ENCODE assay signal across 23 cellular contexts in the genomic region with DNA sequence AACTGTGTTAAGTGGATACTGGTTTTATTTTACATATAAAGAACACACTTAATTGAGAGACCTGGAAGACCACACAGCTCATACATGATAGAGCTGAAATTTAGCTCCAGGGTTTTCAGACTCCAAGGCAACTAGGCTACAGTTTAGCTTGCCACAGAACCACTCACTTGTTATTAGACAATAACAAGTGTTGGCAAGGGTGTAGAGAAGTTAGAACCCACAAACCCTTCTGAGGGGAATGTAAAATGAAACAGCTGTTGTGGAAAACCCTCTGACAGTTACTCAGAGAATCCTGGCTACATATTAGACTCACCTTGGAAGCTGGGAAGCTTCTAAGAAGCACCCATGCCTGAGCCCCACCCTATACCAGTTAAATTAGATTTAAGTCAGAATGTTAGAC.
A peak's percentile ranks its signal among the peaks of the same experiment; 100 is the strongest.
DNase-seq lines count a peak whose midpoint lies in the region; ATAC-seq and TF ChIP-seq lines count a peak whose summit lies in the region.
"Had no signal": no experiment of that assay in that cellular context is flagged by ENCODE, and none has a peak within 500 bp of the region (broad histone marks: within the 10 kb centered on the region; RNA-seq: fewer than 3 reads in every experiment).

No MANE protein-coding gene starts in this region.

- no peak overlapping the region for H3K4me3 ChIP-seq in skeletal muscle tissue (ENCODE audit: low read length in 3 of 3)
- no peak overlapping the region for H3K4me3 ChIP-seq in tibial nerve
- H3K4me3 ChIP-seq: stomach had no signal

- no peak for ATAC-seq in activated T-cell treated with anti-CD3 and anti-CD28 coated beads, Interleukin-2, amount 50 U/mL, for 4 hours
- ATAC-seq in foreskin keratinocyte = no peak
- ATAC-seq in T-helper 17 cell = no peak

- H3K36me3 ChIP-seq in skeletal muscle tissue (ENCODE audit: control insufficient read depth in 3 of 3, insufficient read depth in 3 of 3, low read length in 3 of 3) (no peaks in the 10 kb centered on the region), tibial nerve (no peaks in the 10 kb centered on the region)
- H3K36me3 ChIP-seq: stomach, WERI-Rb-1 had no signal

- no peak for TF ChIP-seq EP300 in tibial nerve (IDR thresholded peaks at IDR 0.05)

- peaks cover 17% of the 10 kb centered on the region for H3K27me3 Mint-ChIP-seq in activated T-cell treated with anti-CD3 and anti-CD28 coated beads, Interleukin-2, amount 50 U/mL, for 24 hours
- H3K27me3 Mint-ChIP-seq in activated T-cell treated with anti-CD3 and anti-CD28 coated beads, Interleukin-2, amount 50 U/mL, for 4 hours (ENCODE audit: low read depth) = peaks cover 1% of the 10 kb centered on the region
- peaks cover 2% of the 10 kb centered on the region for H3K27me3 Mint-ChIP-seq in activated T-helper 1 cell treated with anti-CD3 and anti-CD28 coated beads, Interleukin-12 subunit alpha, Interleukin-12 subunit beta, Interleukin-2, Interleukin-4 antibody, amounts not matched to agents 30 ng/mL and 10 ng/mL and 1 ng/mL, durations not matched to agents 14 hours and 24 hours and 36 hours (ENCODE audit: insufficient read depth)
- H3K27me3 Mint-ChIP-seq in T-helper 17 cell = peaks cover 7% of the 10 kb centered on the region
- H3K27me3 Mint-ChIP-seq: dendritic cell treated with granulocyte-macrophage colony-stimulating factor and Interleukin-4, amounts not matched to agents 40 ng/mL and 50 ng/mL, for 4 days; type B pancreatic cell had no signal

- H3K36me3 Mint-ChIP-seq in activated T-cell treated with anti-CD3 and anti-CD28 coated beads, Interleukin-2, amount 50 U/mL, for 24 hours (ENCODE audit: low read depth) = no peaks in the 10 kb centered on the region
- peaks cover 3% of the 10 kb centered on the region for H3K36me3 Mint-ChIP-seq in activated T-cell treated with anti-CD3 and anti-CD28 coated beads, Interleukin-2, amount 50 U/mL, for 4 hours (ENCODE audit: insufficient read depth)
- H3K36me3 Mint-ChIP-seq in activated T-helper 1 cell treated with anti-CD3 and anti-CD28 coated beads, Interleukin-12 subunit alpha, Interleukin-12 subunit beta, Interleukin-2, Interleukin-4 antibody, amounts not matched to agents 30 ng/mL and 10 ng/mL and 1 ng/mL, durations not matched to agents 14 hours and 24 hours and 36 hours (ENCODE audit: low read depth) = peaks cover 13% of the 10 kb centered on the region
- no peaks in the 10 kb centered on the region for H3K36me3 Mint-ChIP-seq in T-helper 17 cell (ENCODE audit: low read depth)

- H3K4me1 ChIP-seq in foreskin keratinocyte (peaks cover 67% of the 10 kb centered on the region), skeletal muscle tissue (ENCODE audit: control insufficient read depth in 3 of 3, insufficient read depth in 3 of 3, low read length in 3 of 3) (peaks cover 28 to 53% (median 41%) of the 10 kb centered on the region in 3 donors), tibial nerve (no peaks in the 10 kb centered on the region)
- H3K4me1 ChIP-seq: Caco-2 had no signal

- peaks cover 3% of the 10 kb centered on the region for H3K9me3 Mint-ChIP-seq in activated T-cell treated with anti-CD3 and anti-CD28 coated beads, Interleukin-2, amount 50 U/mL, for 24 hours
- peaks cover 4% of the 10 kb centered on the region for H3K9me3 Mint-ChIP-seq in activated T-cell treated with anti-CD3 and anti-CD28 coated beads, Interleukin-2, amount 50 U/mL, for 4 hours
- peaks cover 16% of the 10 kb centered on the region for H3K9me3 Mint-ChIP-seq in activated T-helper 1 cell treated with anti-CD3 and anti-CD28 coated beads, Interleukin-12 subunit alpha, Interleukin-12 subunit beta, Interleukin-2, Interleukin-4 antibody, amounts not matched to agents 30 ng/mL and 10 ng/mL and 1 ng/mL, durations not matched to agents 14 hours and 24 hours and 36 hours

- H3K27ac ChIP-seq in foreskin keratinocyte (peak overlapping the region; percentile 71), skeletal muscle tissue (ENCODE audit: low read depth, low read length) (peak overlapping the region; percentile 81), tibial nerve (no peak overlapping the region)
- H3K27ac ChIP-seq: stomach, WERI-Rb-1 had no signal

- intact Hi-C loops in activated T-helper 1 cell treated with anti-CD3 and anti-CD28 coated beads, Interleukin-12 subunit alpha, Interleukin-12 subunit beta, Interleukin-2, Interleukin-4 antibody, amounts not matched to agents 30 ng/mL and 10 ng/mL and 1 ng/mL, durations not matched to agents 14 hours and 24 hours and 36 hours (cut with micrococcal nuclease) = loop anchor here (1.0 to 5.0 kb wide), 5 partner anchors 50 to 454 kb away; no protein-coding TSS in a partner anchor

- TF ChIP-seq POLR2A in tibial nerve (IDR thresholded peaks at IDR 0.05) = no peak

- H3K9me3 ChIP-seq in skeletal muscle tissue (ENCODE audit: control insufficient read depth in 3 of 3, low read length in 3 of 3) (no peaks in the 10 kb centered on the region), T-helper 17 cell (ENCODE audit: control insufficient read depth, low read length, poor library complexity, severe bottlenecking) (no peaks in the 10 kb centered on the region), tibial nerve (no peaks in the 10 kb centered on the region)
- H3K9me3 ChIP-seq: Caco-2, stomach had no signal

- peaks cover 52% of the 10 kb centered on the region for H3K4me1 Mint-ChIP-seq in activated T-cell treated with anti-CD3 and anti-CD28 coated beads, Interleukin-2, amount 50 U/mL, for 24 hours (ENCODE audit: low read depth)
- peaks cover 25% of the 10 kb centered on the region for H3K4me1 Mint-ChIP-seq in activated T-cell treated with anti-CD3 and anti-CD28 coated beads, Interleukin-2, amount 50 U/mL, for 4 hours (ENCODE audit: low read depth)
- H3K4me1 Mint-ChIP-seq in activated T-helper 1 cell treated with anti-CD3 and anti-CD28 coated beads, Interleukin-12 subunit alpha, Interleukin-12 subunit beta, Interleukin-2, Interleukin-4 antibody, amounts not matched to agents 30 ng/mL and 10 ng/mL and 1 ng/mL, durations not matched to agents 14 hours and 24 hours and 36 hours (ENCODE audit: low read depth) = peaks cover 73% of the 10 kb centered on the region
- H3K4me1 Mint-ChIP-seq in T-helper 17 cell = peaks cover 6% of the 10 kb centered on the region

- no peak for DNase-seq in activated T-cell treated with anti-CD3 and anti-CD28 coated beads, Interleukin-2, amount 50 U/mL, for 24 hours
- DNase-seq in activated T-cell treated with anti-CD3 and anti-CD28 coated beads, Interleukin-2, amount 50 U/mL, for 4 hours = no peak
- no peak for DNase-seq in activated T-helper 1 cell treated with anti-CD3 and anti-CD28 coated beads, Interleukin-12 subunit alpha, Interleukin-12 subunit beta, Interleukin-2, Interleukin-4 antibody, amounts not matched to agents 30 ng/mL and 10 ng/mL and 1 ng/mL, durations not matched to agents 14 hours and 24 hours and 36 hours (ENCODE audit: low spot score)
- DNase-seq in foreskin keratinocyte (peak in 1 of 2 donors; percentile 63), A172 (ENCODE audit: low spot score) (no peak), T-helper 17 cell (no peak), tibial nerve (ENCODE audit: low spot score in 2 of 2) (no peak)
- DNase-seq: activated CD4-positive, alpha-beta T cell treated with anti-CD3 and anti-CD28 coated beads, Interleukin-2, amount 50 U/mL, for 1 hour; activated naive CD4-positive, alpha-beta T cell; amniotic stem cell; Caco-2; DND-41; hippocampal formation; NCI-H446 treated with DMSO at 0.1 percent for 48 hours; OCI-M1; stimulated activated CD4-positive, alpha-beta T cell treated with anti-CD3 and anti-CD28 coated beads, Interleukin-12 subunit alpha, Interleukin-12 subunit beta, amount 100 ng/mL, for 4 hours; stomach; WERI-Rb-1 had no signal

- H3K27ac Mint-ChIP-seq in activated T-cell treated with anti-CD3 and anti-CD28 coated beads, Interleukin-2, amount 50 U/mL, for 24 hours = peak overlapping the region; percentile 30
- H3K27ac Mint-ChIP-seq in activated T-helper 1 cell treated with anti-CD3 and anti-CD28 coated beads, Interleukin-12 subunit alpha, Interleukin-12 subunit beta, Interleukin-2, Interleukin-4 antibody, amounts not matched to agents 30 ng/mL and 10 ng/mL and 1 ng/mL, durations not matched to agents 14 hours and 24 hours and 36 hours = peak overlapping the region; percentile 77
- H3K27ac Mint-ChIP-seq in T-helper 17 cell = no peak overlapping the region
- H3K27ac Mint-ChIP-seq: dendritic cell treated with granulocyte-macrophage colony-stimulating factor and Interleukin-4, amounts not matched to agents 40 ng/mL and 50 ng/mL, for 4 days; type B pancreatic cell had no signal

- no peaks in the 10 kb centered on the region for H3K27me3 ChIP-seq in foreskin keratinocyte
- no peaks in the 10 kb centered on the region for H3K27me3 ChIP-seq in skeletal muscle tissue (ENCODE audit: control insufficient read depth in 3 of 3, insufficient read depth in 3 of 3, low read length in 3 of 3)
- H3K27me3 ChIP-seq in tibial nerve = no peaks in the 10 kb centered on the region
- H3K27me3 ChIP-seq: BLaER1 treated with 17β-estradiol and CSF1 and Interleukin-3, amounts not matched to agents 10 nM and 100 nM; stomach had no signal

- no peak overlapping the region for H3K4me3 Mint-ChIP-seq in activated T-cell treated with anti-CD3 and anti-CD28 coated beads, Interleukin-2, amount 50 U/mL, for 24 hours
- no peak overlapping the region for H3K4me3 Mint-ChIP-seq in activated T-cell treated with anti-CD3 and anti-CD28 coated beads, Interleukin-2, amount 50 U/mL, for 4 hours
- no peak overlapping the region for H3K4me3 Mint-ChIP-seq in activated T-helper 1 cell treated with anti-CD3 and anti-CD28 coated beads, Interleukin-12 subunit alpha, Interleukin-12 subunit beta, Interleukin-2, Interleukin-4 antibody, amounts not matched to agents 30 ng/mL and 10 ng/mL and 1 ng/mL, durations not matched to agents 14 hours and 24 hours and 36 hours
- H3K4me3 Mint-ChIP-seq in T-helper 17 cell = no peak overlapping the region
- H3K4me3 Mint-ChIP-seq: dendritic cell treated with granulocyte-macrophage colony-stimulating factor and Interleukin-4, amounts not matched to agents 40 ng/mL and 50 ng/mL, for 4 days; T-helper 2 cell treated with Interferon-gamma antibody and Interleukin-4, amounts not matched to agents 5 μg/mL and 100 μg/mL, for 36 hours; type B pancreatic cell had no signal

- TF ChIP-seq CTCF in foreskin keratinocyte (conservative IDR thresholded peaks at IDR 0.05) = no peak
- no peak for TF ChIP-seq CTCF in tibial nerve (IDR thresholded peaks at IDR 0.05)

- no peak overlapping the region for H3K9ac ChIP-seq in skeletal muscle tissue (ENCODE audit: low read depth in 1 of 3, low read length in 3 of 3)

Comparison
In these comparisons a context has a peak if more than half of its experiments do, and no peak if none do; other contexts are left out.
1. H3K27ac ChIP-seq: peak in foreskin keratinocyte (single experiment) and skeletal muscle tissue (single experiment); none in tibial nerve (0 of 4).